ENCODE assay signal across 10 cellular contexts in genomic region chr14:34665785-34666425, GRCh38. TPM values are rescaled to one million over a fixed set of nuclear protein-coding genes. Genes with fewer than 3 reads are reported as not detected.
DNase-seq lines count a peak whose midpoint lies in the region; ATAC-seq and TF ChIP-seq lines count a peak whose summit lies in the region.
"Had no signal": no experiment of that assay in that cellular context is flagged by ENCODE, and none has a peak within 500 bp of the region (broad histone marks: within the 10 kb centered on the region; RNA-seq: fewer than 3 reads in every experiment).

No MANE protein-coding gene starts in this region.

- H3K4me2 ChIP-seq in DOHH2 (ENCODE audit: low read length) (peak overlapping the region; percentile 30), MM.1S (ENCODE audit: low read depth, low read length) (peak overlapping the region; percentile 40; the same call in 1 of the 2 replicates)

- H3K27ac ChIP-seq in DOHH2 (ENCODE audit: low read depth, low read length) (no peak overlapping the region), MM.1S (ENCODE audit: low read length) (peak overlapping the region; percentile 73)

- no peak overlapping the region for H3K4me3 Mint-ChIP-seq in mesothelial cell of epicardium
- H3K4me3 Mint-ChIP-seq: brain had no signal

- H3F3A ChIP-seq in DOHH2 (ENCODE audit: control insufficient read depth, insufficient read depth), result 0 out of 2 replicates have a peak, but pooled peaks cover 5% of the 10 kb centered on the region
- peaks cover 10% of the 10 kb centered on the region; the same call in 1 of the 2 replicates for H3F3A ChIP-seq in MM.1S (ENCODE audit: insufficient read depth, low read length)

- H4K20me1 ChIP-seq in DOHH2 (ENCODE audit: control insufficient read depth, insufficient read depth, low read depth, low read length) (no peaks in the 10 kb centered on the region), MM.1S (ENCODE audit: insufficient read depth, low read length) (no peaks in the 10 kb centered on the region)

- H3K36me3 ChIP-seq in DOHH2 (ENCODE audit: control insufficient read depth, low read length) (no peaks in the 10 kb centered on the region), MM.1S (replicated peaks; ENCODE audit: insufficient read depth, low read length) (no peaks in the 10 kb centered on the region)

- H3K9me3 ChIP-seq in DOHH2 (ENCODE audit: control insufficient read depth, insufficient read depth, low read length) (no peaks in the 10 kb centered on the region), MM.1S (replicated peaks; ENCODE audit: insufficient read depth, low read length) (no peaks in the 10 kb centered on the region)

- DNase-seq in MM.1S (peak; percentile 77), brain pericyte (ENCODE audit: low read depth, low spot score) (peak; percentile 21), mesothelial cell of epicardium (ENCODE audit: low spot score in 2 of 2, unreplicated experiment in 2 of 2) (peak; percentile 25 to 41), NCI-H146 (lab: John Stamatoyannopoulos, UW) (no peak), HuH-7 (ENCODE audit: low spot score) (no peak)
- DNase-seq in stimulated activated CD4-positive, alpha-beta T cell treated with anti-CD3 and anti-CD28 coated beads, Interleukin-2, amount 100 ng/mL, for 24 hours, result no peak
- DNase-seq: NCI-H446 treated with DMSO at 0.1 percent for 48 hours had no signal

- H3K4me1 ChIP-seq in DOHH2 (ENCODE audit: control insufficient read depth, low read length), result peaks cover 21% of the 10 kb centered on the region
- H3K4me1 ChIP-seq in MM.1S (ENCODE audit: low read length), result peaks cover 14% of the 10 kb centered on the region

- peak overlapping the region; percentile 87 for H3K27ac Mint-ChIP-seq in mesothelial cell of epicardium
- H3K27ac Mint-ChIP-seq: brain had no signal

- H3K27me3 ChIP-seq in DOHH2 (ENCODE audit: control insufficient read depth, low read length), result no peaks in the 10 kb centered on the region
- H3K27me3 ChIP-seq in MM.1S (replicated peaks; ENCODE audit: insufficient read depth, low read length), result no peaks in the 10 kb centered on the region

- H3K79me2 ChIP-seq in DOHH2 (ENCODE audit: control insufficient read depth, low read length) (no peaks in the 10 kb centered on the region), MM.1S (ENCODE audit: low read length) (no peaks in the 10 kb centered on the region)

- H3K27me3 Mint-ChIP-seq in mesothelial cell of epicardium (ENCODE audit: low read depth), result no peaks in the 10 kb centered on the region
- H3K27me3 Mint-ChIP-seq: brain had no signal

- H3K9ac ChIP-seq in MM.1S (ENCODE audit: low read length), result no peak overlapping the region

- ATAC-seq in GM21717 (IDR thresholded peaks at IDR 0.05; ENCODE audit: unreplicated experiment), result no peak

- peaks cover 2% of the 10 kb centered on the region for H3K9me3 Mint-ChIP-seq in mesothelial cell of epicardium

- peaks cover 13% of the 10 kb centered on the region for H3K4me1 Mint-ChIP-seq in mesothelial cell of epicardium

- no peak for TF ChIP-seq CTCF in DOHH2 (IDR thresholded peaks at IDR 0.05; ENCODE audit: low read depth, low read length, poor library complexity, severe bottlenecking)
- no peak for TF ChIP-seq CTCF in MM.1S (IDR thresholded peaks at IDR 0.05; ENCODE audit: low read length)
- TF ChIP-seq CTCF in mesothelial cell of epicardium (IDR thresholded peaks at IDR 0.05; ENCODE audit: unreplicated experiment), result no peak

- H3K9me2 ChIP-seq in DOHH2 (replicated peaks; ENCODE audit: control insufficient read depth, low read length) (no peaks in the 10 kb centered on the region), MM.1S (replicated peaks; ENCODE audit: insufficient read depth, low read length) (no peaks in the 10 kb centered on the region)

- peak overlapping the region; percentile 48; the same call in 1 of the 2 replicates for H2AFZ ChIP-seq in MM.1S (ENCODE audit: low read length)

- H3K36me3 Mint-ChIP-seq in mesothelial cell of epicardium, result no peaks in the 10 kb centered on the region
- H3K36me3 Mint-ChIP-seq: brain had no signal

- no peak overlapping the region for H3K4me3 ChIP-seq in DOHH2 (ENCODE audit: low read length)
- no peak overlapping the region for H3K4me3 ChIP-seq in MM.1S (ENCODE audit: low read length)

RNA-seq across cellular contexts. Expression of gene SNX6, which starts 36.0 kb away (rescaled TPM):
- total RNA-seq in mesothelial cell of epicardium, result 60.2 to 62.8 TPM (median 62.5 TPM) in 3 replicates

RNA-seq across cellular contexts. Expression of gene CFL2, which starts 48.5 kb away (rescaled TPM):
- total RNA-seq in mesothelial cell of epicardium, result 52.4 to 57.8 TPM (median 54.0 TPM) in 3 replicates

Comparison
In these comparisons a context has a peak if more than half of its experiments do, and no peak if none do; other contexts are left out.
1. DNase-seq: peak in MM.1S (single experiment), brain pericyte (single experiment) and mesothelial cell of epicardium (2 of 2); none in NCI-H146 (single experiment), stimulated activated CD4-positive, alpha-beta T cell treated with anti-CD3 and anti-CD28 coated beads, Interleukin-2, amount 100 ng/mL, for 24 hours (0 of 2) and HuH-7 (single experiment).